Comparison of ENCODE assay signal across 2 cellular contexts in genomic region chr17:6592193-6592592, GRCh38.
TF ChIP-seq lines count a peak whose summit lies in the region.

No MANE protein-coding gene starts in this region.

TF ChIP-seq in GM23338, 12 proteins besides CTCF, POLR2A, EP300 and RAD21:
- TF ChIP-seq REST (IDR thresholded peaks at IDR 0.05; ENCODE audit: unreplicated experiment) (no peak), POLR2AphosphoS5 (IDR thresholded peaks at IDR 0.05; ENCODE audit: low read depth) (no peak), EZH2phosphoT487 (IDR thresholded peaks at IDR 0.05; ENCODE audit: unreplicated experiment) (no peak), ZNF114 (CRISPR knock-in tag; IDR thresholded peaks at IDR 0.05) (no peak), ETS1 (IDR thresholded peaks at IDR 0.05) (no peak), EZH2 (IDR thresholded peaks at IDR 0.05; ENCODE audit: low read depth, unreplicated experiment) (no peak), JUNB (IDR thresholded peaks at IDR 0.05; ENCODE audit: unreplicated experiment) (no peak), ZNF462 (CRISPR knock-in tag; IDR thresholded peaks at IDR 0.05) (no peak), CREB1 (CRISPR knock-in tag; IDR thresholded peaks at IDR 0.05; ENCODE audit: low read depth) (no peak), STAT1 (IDR thresholded peaks at IDR 0.05; ENCODE audit: unreplicated experiment) (no peak), NANOG (IDR thresholded peaks at IDR 0.05; ENCODE audit: borderline replicate concordance) (no peak), ZNF331 (CRISPR knock-in tag; IDR thresholded peaks at IDR 0.05; ENCODE audit: low read depth) (no peak)

TF ChIP-seq in WTC11, 78 proteins besides CTCF, POLR2A, EP300 and RAD21 (continued from another document):
- no peak for TF ChIP-seq USF1 (CRISPR knock-in tag; IDR thresholded peaks at IDR 0.05)
- TF ChIP-seq PRDM15 (CRISPR knock-in tag; IDR thresholded peaks at IDR 0.05): no peak
- TF ChIP-seq FOXK1 (CRISPR knock-in tag; IDR thresholded peaks at IDR 0.05): no peak
- no peak for TF ChIP-seq ZMAT4 (CRISPR knock-in tag; IDR thresholded peaks at IDR 0.05)
- TF ChIP-seq TEAD4 (CRISPR knock-in tag; IDR thresholded peaks at IDR 0.05): no peak
- TF ChIP-seq MAX (CRISPR knock-in tag; IDR thresholded peaks at IDR 0.05): no peak
- no peak for TF ChIP-seq E2F4 (CRISPR knock-in tag; IDR thresholded peaks at IDR 0.05; ENCODE audit: borderline replicate concordance, low read depth)
- TF ChIP-seq FOXP1 (CRISPR knock-in tag; IDR thresholded peaks at IDR 0.05; ENCODE audit: borderline replicate concordance): no peak
- no peak for TF ChIP-seq E2F1 (CRISPR knock-in tag; IDR thresholded peaks at IDR 0.05)
- TF ChIP-seq ZNF425 (CRISPR knock-in tag; conservative IDR thresholded peaks at IDR 0.05): no peak
- TF ChIP-seq ATF1 (CRISPR knock-in tag; IDR thresholded peaks at IDR 0.05): no peak
- TF ChIP-seq PRRX2 (CRISPR knock-in tag; IDR thresholded peaks at IDR 0.05): no peak
- no peak for TF ChIP-seq ZNF263 (CRISPR knock-in tag; IDR thresholded peaks at IDR 0.05; ENCODE audit: low read depth)
- TF ChIP-seq FOXJ3 (CRISPR knock-in tag; IDR thresholded peaks at IDR 0.05; ENCODE audit: borderline replicate concordance): no peak
- no peak for TF ChIP-seq ZNF423 (CRISPR knock-in tag; IDR thresholded peaks at IDR 0.05)
- no peak for TF ChIP-seq CREB1 (CRISPR knock-in tag; IDR thresholded peaks at IDR 0.05)
